ENCODE assay signal across 11 cellular contexts in the genomic region with DNA sequence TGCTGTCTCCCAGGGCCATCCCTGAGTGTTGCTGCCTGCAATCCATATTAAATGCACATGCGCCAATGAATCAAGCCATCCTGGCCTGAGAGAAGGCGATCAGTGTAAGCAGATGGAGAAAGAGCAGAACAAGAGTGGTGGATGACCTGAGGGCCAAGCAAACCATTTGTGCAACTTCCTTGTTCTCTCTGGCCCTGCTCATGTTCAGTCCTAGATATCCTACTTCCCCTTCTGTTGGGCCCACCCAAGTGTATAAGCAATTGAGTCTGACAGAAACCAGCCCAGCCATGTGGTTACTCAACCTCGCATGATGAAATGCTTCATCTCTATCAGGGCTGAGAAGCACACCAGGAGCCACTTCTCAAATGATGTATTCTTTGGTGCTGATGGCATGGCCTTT.
DNase-seq lines count a peak whose midpoint lies in the region; ATAC-seq and TF ChIP-seq lines count a peak whose summit lies in the region.
"Had no signal": no experiment of that assay in that cellular context is flagged by ENCODE, and none has a peak within 500 bp of the region (broad histone marks: within the 10 kb centered on the region; RNA-seq: fewer than 3 reads in every experiment).

No MANE protein-coding gene starts in this region.

- H3K36me3 ChIP-seq in heart left ventricle (no peaks in the 10 kb centered on the region), A673 (ENCODE audit: insufficient read depth, low read length, poor library complexity, severe bottlenecking) (no peaks in the 10 kb centered on the region)
- H3K36me3 ChIP-seq: WERI-Rb-1 had no signal

- WGBS in heart left ventricle, 4 donors = 90 to 98% (median 93%) methylated on average over 3 of the region's 3 CpGs

- H3K27me3 Mint-ChIP-seq in activated CD4-positive, alpha-beta T cell treated with anti-CD3 and anti-CD28 coated beads, Interleukin-2, amount 10 ng/mL, durations not matched to agents 7 days and 5 days = peaks cover 4% of the 10 kb centered on the region

- peaks cover 33% of the 10 kb centered on the region for H3K36me3 Mint-ChIP-seq in activated CD4-positive, alpha-beta T cell treated with anti-CD3 and anti-CD28 coated beads, Interleukin-2, amount 10 ng/mL, durations not matched to agents 7 days and 5 days (ENCODE audit: low read depth)

- no TSS peak for BruUV-seq in A673 (replicated peaks; lab: Mats Ljungman, UMichigan)

- H3K27ac ChIP-seq in heart left ventricle (peak overlapping the region in 1 of 12 donors; percentile 55), A673 (ENCODE audit: low read depth, low read length, poor library complexity, severe bottlenecking) (no peak overlapping the region)
- H3K27ac ChIP-seq: WERI-Rb-1 had no signal

- H3K27me3 ChIP-seq in heart left ventricle (no peaks in the 10 kb centered on the region), A673 (replicated peaks; ENCODE audit: insufficient read depth, low read depth, low read length, poor library complexity) (no peaks in the 10 kb centered on the region)

- CTCF ChIA-PET in activated CD4-positive, alpha-beta T cell treated with anti-CD3 and anti-CD28 coated beads, Interleukin-2, amount 10 ng/mL, durations not matched to agents 7 days and 5 days (lab: Charles Lee) = interaction anchor here (0.6 kb wide), 1 partner anchor 623 kb away, joined by 3 read pairs; no protein-coding TSS in a partner anchor
- CTCF ChIA-PET in A673 (lab: Charles Lee) = no interaction called here

- H3K4me3 ChIP-seq in heart left ventricle (no peak overlapping the region), A673 (ENCODE audit: low read depth, low read length, poor library complexity, severe bottlenecking) (no peak overlapping the region)

- H3K27ac Mint-ChIP-seq in activated CD4-positive, alpha-beta T cell treated with anti-CD3 and anti-CD28 coated beads, Interleukin-2, amount 10 ng/mL, durations not matched to agents 7 days and 5 days = no peak overlapping the region
- H3K27ac Mint-ChIP-seq: activated naive CD4-positive, alpha-beta T cell treated with anti-CD3 and anti-CD28 coated beads, Interleukin-2, amount 50 U/mL, for 72 hours had no signal

- TF ChIP-seq CTCF in heart left ventricle (IDR thresholded peaks at IDR 0.05) = no peak
- TF ChIP-seq CTCF in A673 (conservative IDR thresholded peaks at IDR 0.05; ENCODE audit: low read depth, low read length) = no peak

- intact Hi-C loops in heart left ventricle (cut with DNase I) = no loop called here
- intact Hi-C loops in sciatic nerve (cut with DNase I) = no loop called here
- intact Hi-C loops in A673 (cut with micrococcal nuclease; ENCODE audit: unreplicated experiment) = no loop called here

- DNase-seq in NOMO-1 treated with dmso at 0.1 percent for 144 hours (lab: John Stamatoyannopoulos, UW; ENCODE audit: unreplicated experiment) = peak; percentile 98
- peak in 2 of 5 donors; percentile 19 to 49 for DNase-seq in heart left ventricle
- no peak for DNase-seq in sciatic nerve (ENCODE audit: low spot score)
- DNase-seq in activated CD4-positive, alpha-beta T cell treated with anti-CD3 and anti-CD28 coated beads, Interleukin-2, amount 10 ng/mL, durations not matched to agents 7 days and 5 days = no peak
- DNase-seq in A673 (ENCODE audit: low spot score) = no peak
- DNase-seq in NCI-H1930 (lab: John Stamatoyannopoulos, UW) = no peak
- DNase-seq: NCI-H524 treated with DMSO at 0.1 percent for 48 hours, WERI-Rb-1 had no signal

- no peak overlapping the region for H3K4me3 Mint-ChIP-seq in activated CD4-positive, alpha-beta T cell treated with anti-CD3 and anti-CD28 coated beads, Interleukin-2, amount 10 ng/mL, durations not matched to agents 7 days and 5 days

- H3K9me3 Mint-ChIP-seq in activated CD4-positive, alpha-beta T cell treated with anti-CD3 and anti-CD28 coated beads, Interleukin-2, amount 10 ng/mL, durations not matched to agents 7 days and 5 days = peaks cover 33% of the 10 kb centered on the region

- peaks cover 51% of the 10 kb centered on the region for H3K4me1 Mint-ChIP-seq in activated CD4-positive, alpha-beta T cell treated with anti-CD3 and anti-CD28 coated beads, Interleukin-2, amount 10 ng/mL, durations not matched to agents 7 days and 5 days

- peaks cover 0 to 46% (median 0%) of the 10 kb centered on the region in 12 donors for H3K4me1 ChIP-seq in heart left ventricle
- H3K4me1 ChIP-seq in A673 (ENCODE audit: insufficient read depth, low read length, poor library complexity, severe bottlenecking) = peaks cover 12% of the 10 kb centered on the region

- ATAC-seq in GM19395 (IDR thresholded peaks at IDR 0.05; ENCODE audit: unreplicated experiment) = peak; percentile 36
- ATAC-seq in heart left ventricle = peak; percentile 66 to 84 (median 70)
- peak; percentile 75 for ATAC-seq in sciatic nerve
- ATAC-seq in HG03196 (IDR thresholded peaks at IDR 0.05; ENCODE audit: unreplicated experiment) = no peak
- ATAC-seq: activated naive CD4-positive, alpha-beta T cell treated with anti-CD3 and anti-CD28 coated beads, Interleukin-2, amount 50 U/mL, for 72 hours had no signal

- H3K9me3 ChIP-seq in heart left ventricle (no peaks in the 10 kb centered on the region), A673 (ENCODE audit: low read depth, low read length, poor library complexity, severe bottlenecking) (no peaks in the 10 kb centered on the region)

- TF ChIP-seq POLR2A in heart left ventricle (IDR thresholded peaks at IDR 0.05) = no peak

- POLR2A ChIA-PET in activated CD4-positive, alpha-beta T cell treated with anti-CD3 and anti-CD28 coated beads, Interleukin-2, amount 10 ng/mL, durations not matched to agents 7 days and 5 days (lab: Charles Lee) = no interaction called here
- POLR2A ChIA-PET in A673 (lab: Charles Lee; ENCODE audit: low non-redundant PET) = no interaction called here
